ENCODE assay signal across 9 cellular contexts in the genomic region with DNA sequence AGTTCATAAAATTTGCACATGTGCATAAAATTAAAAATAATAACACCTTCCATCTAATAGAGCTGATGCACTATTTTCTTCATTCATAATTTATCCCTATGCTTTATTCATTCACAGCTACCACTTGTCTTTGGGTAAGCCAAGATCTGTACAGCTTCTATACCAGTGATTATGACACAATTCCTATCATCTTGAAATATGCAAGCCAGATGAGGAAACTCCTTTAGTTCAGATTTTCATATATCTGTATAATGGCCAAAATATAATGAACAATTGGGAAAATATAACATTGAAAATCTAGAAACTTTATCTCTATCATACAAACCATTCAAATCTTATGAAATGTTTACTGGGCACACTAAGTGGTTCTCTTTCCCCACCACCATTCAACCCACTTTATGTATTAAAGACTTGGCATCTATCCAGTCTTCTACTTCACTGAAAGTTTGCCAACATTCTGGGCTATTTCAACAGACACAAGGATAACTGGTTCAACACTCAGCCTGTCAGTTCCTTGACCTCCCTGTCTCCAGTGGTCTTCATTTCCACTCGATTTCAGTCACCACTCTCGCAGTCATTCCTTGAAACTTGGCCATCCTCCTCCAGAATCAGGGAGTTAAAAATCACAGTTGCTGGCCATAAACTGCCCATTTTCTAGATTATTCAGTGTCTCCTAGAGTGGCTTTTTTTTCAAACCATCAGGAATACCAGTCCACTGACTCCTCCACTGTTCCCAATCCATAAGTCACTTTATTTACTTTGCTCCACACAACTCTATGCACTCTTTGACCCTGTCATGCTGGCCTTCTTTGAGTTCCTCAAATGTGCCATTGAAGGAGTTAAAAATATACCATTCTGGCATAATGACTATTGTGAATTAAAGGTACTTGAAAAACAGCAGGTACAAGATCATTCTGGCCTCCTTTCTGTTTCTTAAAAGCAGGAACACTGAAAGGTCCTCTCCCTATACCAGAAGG.
DNase-seq lines count a peak whose midpoint lies in the region; ATAC-seq and TF ChIP-seq lines count a peak whose summit lies in the region.
"Had no signal": no experiment of that assay in that cellular context is flagged by ENCODE, and none has a peak within 500 bp of the region (broad histone marks: within the 10 kb centered on the region; RNA-seq: fewer than 3 reads in every experiment).

No MANE protein-coding gene starts in this region.

- peaks cover 0 to 7% (median 0%) of the 10 kb centered on the region in 3 donors for H3K27me3 Mint-ChIP-seq in immature natural killer cell (ENCODE audit: low read depth in 3 of 3)

- H4K8ac ChIP-seq in IMR-90 (ENCODE audit: low read depth in 2 of 2, low read length in 2 of 2) = no peak overlapping the region

- no TSS peak for BruUV-seq in IMR-90 (replicated peaks; lab: Mats Ljungman, UMichigan)

- H3K36me3 ChIP-seq in BLaER1 (peaks cover 27% of the 10 kb centered on the region), IMR-90 (ENCODE audit: control insufficient read depth, insufficient read depth, low read length) (peaks cover 2% of the 10 kb centered on the region; the same call in 1 of the 2 replicates)

- H4K5ac ChIP-seq in IMR-90 (ENCODE audit: low read depth, low read length) = peak overlapping the region; percentile 36; the same call in 1 of the 2 replicates

- H3K14ac ChIP-seq in IMR-90 (replicated peaks; ENCODE audit: low read depth, low read length) = peak overlapping the region; percentile 55; the same call in 1 of the 2 replicates

- dilution Hi-C loops in IMR-90 (cut with HindIII; ENCODE audit: low sequenced_read_pairs, unreplicated experiment) = no loop called here

- no peak overlapping the region for H2BK20ac ChIP-seq in IMR-90 (ENCODE audit: low read depth, low read length)

- H3K56ac ChIP-seq in IMR-90 (ENCODE audit: extremely low read depth, insufficient read depth, low read length) = no peak overlapping the region

- H3K4me3 Mint-ChIP-seq in immature natural killer cell = peak overlapping the region in 2 of 5 donors; percentile 24 to 51

- 60% methylated on average over 1 of the region's 2 CpGs; no CpG with 5 or more reads in 1 of the 2 experiments for WGBS in IMR-90 (ENCODE audit: extremely low coverage in 2 of 2, insufficient read length in 1 of 2), 2 experiments

- no peak for TF ChIP-seq POLR2A in IMR-90 (IDR thresholded peaks at IDR 0.05; ENCODE audit: low read depth, low read length)

- DNase-seq in IMR-90 (peak; percentile 23), amniotic epithelial cell (ENCODE audit: low read depth) (peak; percentile 68), immature natural killer cell (no peak), foreskin melanocyte (no peak), AG08395 (ENCODE audit: low spot score) (no peak), cerebellar nuclear complex (lab: John Stamatoyannopoulos, UW) (no peak), A172 (ENCODE audit: low spot score) (no peak)

- peaks cover 7% of the 10 kb centered on the region for H3K9me1 ChIP-seq in IMR-90 (ENCODE audit: insufficient read depth, low read length)

- peaks cover 36 to 66% of the 10 kb centered on the region in 2 experiments for H3K79me1 ChIP-seq in IMR-90 (ENCODE audit: low read depth in 1 of 2, low read length in 2 of 2)

- peaks cover 0 to 24% (median 15%) of the 10 kb centered on the region in 3 donors for H3K36me3 Mint-ChIP-seq in immature natural killer cell

- no peak overlapping the region for H4K91ac ChIP-seq in IMR-90 (ENCODE audit: insufficient read depth, low read depth, low read length)

- no peak overlapping the region for H2AK5ac ChIP-seq in IMR-90 (ENCODE audit: low read depth, low read length)

- CTCF ChIA-PET in IMR-90 (lab: Yijun Ruan, JAX) = no interaction called here

- H3K9me3 Mint-ChIP-seq in immature natural killer cell = no peaks in the 10 kb centered on the region

- H2BK120ac ChIP-seq in IMR-90 (ENCODE audit: low read depth, low read length) = no peak overlapping the region

- H2BK15ac ChIP-seq in IMR-90 (ENCODE audit: low read depth, low read length) = no peak overlapping the region

- H3K9me3 ChIP-seq in BLaER1 (peaks cover 1% of the 10 kb centered on the region; the same call in 1 of the 2 replicates), IMR-90 (ENCODE audit: control insufficient read depth, insufficient read depth, low read length) (no peaks in the 10 kb centered on the region)

- no peak overlapping the region for H2AK9ac ChIP-seq in IMR-90 (replicated peaks; ENCODE audit: low read depth, low read length, poor library complexity)

- no peak for TF ChIP-seq CTCF in IMR-90 (conservative IDR thresholded peaks at IDR 0.05; ENCODE audit: low read depth, low read length)

- in situ Hi-C loops in IMR-90 (cut with MboI; ENCODE audit: low sequenced_read_pairs) = no loop called here

- H3K9ac ChIP-seq in BLaER1 (no peak overlapping the region), IMR-90 (ENCODE audit: low read depth, low read length) (no peak overlapping the region)

- H3K4me1 ChIP-seq in BLaER1 = peaks cover 68% of the 10 kb centered on the region
- H3K4me1 ChIP-seq in IMR-90 (ENCODE audit: control insufficient read depth, insufficient read depth, low read length) = peaks cover 15% of the 10 kb centered on the region

- H3K27ac Mint-ChIP-seq in immature natural killer cell = peak overlapping the region; percentile 37 to 97 (median 92)

- H3K4me2 ChIP-seq in BLaER1 = peak overlapping the region; percentile 59; the same call in 1 of the 2 replicates
- H3K4me2 ChIP-seq in IMR-90 (ENCODE audit: low read depth, low read length) = peak overlapping the region; percentile 40; the same call in 1 of the 2 replicates

- H3K27ac ChIP-seq in BLaER1 = no peak overlapping the region
- no peak overlapping the region for H3K27ac ChIP-seq in IMR-90 (ENCODE audit: insufficient read depth, low read length)

- ATAC-seq in IMR-90 (ENCODE audit: low read depth) = 0 out of 2 replicates have a peak, but pooled peaks have one; percentile 22
- ATAC-seq: Panc1 had no signal

- H3K4ac ChIP-seq in IMR-90 (ENCODE audit: low read depth, low read length) = no peak overlapping the region

- peak overlapping the region; percentile 54; the same call in 1 of the 2 replicates for H3K18ac ChIP-seq in IMR-90 (ENCODE audit: low read depth, low read length)

- H3K23ac ChIP-seq in IMR-90 (ENCODE audit: low read depth, low read length) = no peak overlapping the region

- intact Hi-C loops in IMR-90 (cut with micrococcal nuclease) = no loop called here

- no peak overlapping the region for H3K4me3 ChIP-seq in BLaER1
- no peak overlapping the region for H3K4me3 ChIP-seq in IMR-90 (ENCODE audit: insufficient read depth, low read depth, low read length)

- POLR2A ChIA-PET in IMR-90 (lab: Charles Lee; ENCODE audit: unreplicated experiment) = no interaction called here

- H3K27me3 ChIP-seq in BLaER1 (no peaks in the 10 kb centered on the region), IMR-90 (ENCODE audit: control insufficient read depth, insufficient read depth, low read length) (no peaks in the 10 kb centered on the region)

- peaks cover 30 to 70% of the 10 kb centered on the region in 2 donors for H3K4me1 Mint-ChIP-seq in immature natural killer cell

- no peak overlapping the region for H2AFZ ChIP-seq in IMR-90 (replicated peaks; ENCODE audit: low read length, poor library complexity)

- TF ChIP-seq RAD21 in IMR-90 (IDR thresholded peaks at IDR 0.05; ENCODE audit: low read length) = no peak

- H2BK5ac ChIP-seq in IMR-90 (ENCODE audit: low read depth, low read length, poor library complexity, severe bottlenecking) = peak overlapping the region; percentile 36

- peaks cover 30% of the 10 kb centered on the region for H4K20me1 ChIP-seq in BLaER1
- H4K20me1 ChIP-seq in IMR-90 (ENCODE audit: insufficient read depth, low read length) = peaks cover 3% of the 10 kb centered on the region; the same call in 1 of the 2 replicates

TF ChIP-seq in IMR-90, 13 proteins besides CTCF, POLR2A, EP300 and RAD21:
- TF ChIP-seq SMC3 (IDR thresholded peaks at IDR 0.05; ENCODE audit: low read depth, low read length) = no peak
- TF ChIP-seq NFE2L2 (IDR thresholded peaks at IDR 0.05; ENCODE audit: low read depth, low read length) = no peak
- TF ChIP-seq CEBPB (IDR thresholded peaks at IDR 0.05; ENCODE audit: low read depth, low read length) = no peak
- TF ChIP-seq MAZ (IDR thresholded peaks at IDR 0.05; ENCODE audit: borderline replicate concordance, low read depth, low read length) = no peak
- TF ChIP-seq FOS (IDR thresholded peaks at IDR 0.05; ENCODE audit: low read depth, low read length) = no peak
- no peak for TF ChIP-seq RCOR1 (IDR thresholded peaks at IDR 0.05; ENCODE audit: insufficient replicate concordance, low read length)
- no peak for TF ChIP-seq CHD1 (IDR thresholded peaks at IDR 0.05; ENCODE audit: low read depth, low read length)
- TF ChIP-seq ELK1 (IDR thresholded peaks at IDR 0.05; ENCODE audit: borderline replicate concordance, low read depth, low read length) = no peak
- TF ChIP-seq USF2 (IDR thresholded peaks at IDR 0.05; ENCODE audit: low read depth, low read length) = no peak
- TF ChIP-seq MAFK (IDR thresholded peaks at IDR 0.05; ENCODE audit: low read depth, low read length) = no peak
- TF ChIP-seq BHLHE40 (IDR thresholded peaks at IDR 0.05; ENCODE audit: low read depth, low read length) = no peak
- no peak for TF ChIP-seq MXI1 (IDR thresholded peaks at IDR 0.05; ENCODE audit: borderline replicate concordance, low read depth, low read length)

Comparison
In these comparisons a context has a peak if more than half of its experiments do, and no peak if none do; other contexts are left out.
1. DNase-seq: peak in IMR-90 (single experiment) and amniotic epithelial cell (single experiment); none in immature natural killer cell (0 of 3), foreskin melanocyte (single experiment), AG08395 (single experiment), cerebellar nuclear complex (0 of 2) and A172 (single experiment).